In genomic region chr10:62861507-62861906, GRCh38 we compare ENCODE assay signal across 19 cellular contexts.
"Had no signal": no experiment of that assay in that cellular context is flagged by ENCODE, and none has a peak within 500 bp of the region (broad histone marks: within the 10 kb centered on the region; RNA-seq: fewer than 3 reads in every experiment).

No MANE protein-coding gene starts in this region.

- H3K4me3 Mint-ChIP-seq: activated naive CD8-positive, alpha-beta T cell treated with anti-CD3 and anti-CD28 coated beads, Interleukin-2, amount 10 ng/mL, durations not matched to agents 7 days and 5 days; brain; nephron had no signal

- ATAC-seq: gastroesophageal sphincter, left lung had no signal

- H3K9me3 Mint-ChIP-seq: activated naive CD8-positive, alpha-beta T cell treated with anti-CD3 and anti-CD28 coated beads, Interleukin-2, amount 10 ng/mL, durations not matched to agents 7 days and 5 days; nephron had no signal

- H3K27me3 ChIP-seq: dorsolateral prefrontal cortex, gastroesophageal sphincter, heart left ventricle, left lung, upper lobe of left lung had no signal

- H3K9me3 ChIP-seq: gastroesophageal sphincter, heart left ventricle, left lung, thoracic aorta, upper lobe of left lung had no signal

- H3K27ac Mint-ChIP-seq: activated naive CD8-positive, alpha-beta T cell treated with anti-CD3 and anti-CD28 coated beads, Interleukin-2, amount 10 ng/mL, durations not matched to agents 7 days and 5 days; brain; nephron had no signal

- DNase-seq: activated CD4-positive, alpha-beta T cell treated with anti-CD3 and anti-CD28 coated beads for 1 hour; activated CD8-positive, alpha-beta memory T cell treated with anti-CD3 and anti-CD28 coated beads for 24 hours; activated CD8-positive, alpha-beta memory T cell treated with anti-CD3 and anti-CD28 coated beads, Interleukin-2, amount 50 U/mL, for 48 hours; activated gamma-delta T cell treated with Interleukin-2 at 50 U/mL for 16 hours; activated naive CD8-positive, alpha-beta T cell treated with anti-CD3 and anti-CD28 coated beads, Interleukin-2, amount 10 ng/mL, durations not matched to agents 7 days and 5 days; central memory CD4-positive, alpha-beta T cell; left lung; midbrain; nucleus accumbens; SW 1271; upper lobe of left lung; WERI-Rb-1 had no signal

- H3K36me3 Mint-ChIP-seq: activated naive CD8-positive, alpha-beta T cell treated with anti-CD3 and anti-CD28 coated beads, Interleukin-2, amount 10 ng/mL, durations not matched to agents 7 days and 5 days; brain had no signal

- H3K36me3 ChIP-seq: gastroesophageal sphincter, heart left ventricle, left lung, thoracic aorta, upper lobe of left lung, WERI-Rb-1 had no signal

- H3K27ac ChIP-seq: dorsolateral prefrontal cortex, gastroesophageal sphincter, heart left ventricle, left lung, thoracic aorta, upper lobe of left lung, WERI-Rb-1 had no signal

- H3K27me3 Mint-ChIP-seq: activated naive CD8-positive, alpha-beta T cell treated with anti-CD3 and anti-CD28 coated beads, Interleukin-2, amount 10 ng/mL, durations not matched to agents 7 days and 5 days had no signal

- FAIRE-seq: colon had no signal

- H3K4me3 ChIP-seq: dorsolateral prefrontal cortex, gastroesophageal sphincter, heart left ventricle, left lung, thoracic aorta, upper lobe of left lung had no signal
